In genomic region chr7:65304175-65304574, GRCh38 we compare ENCODE assay signal across 1 cellular context.
TF ChIP-seq lines count a peak whose summit lies in the region.

No MANE protein-coding gene starts in this region.

TF ChIP-seq in K562, 482 proteins besides CTCF, POLR2A, EP300 and RAD21 (continued from another document):
- TF ChIP-seq RAD51 (IDR thresholded peaks at IDR 0.05; ENCODE audit: borderline replicate concordance, low read depth) (no peak), KDM2B (CRISPR knock-in tag; IDR thresholded peaks at IDR 0.05) (no peak), NFXL1 (CRISPR knock-in tag; IDR thresholded peaks at IDR 0.05) (no peak), MAFF (IDR thresholded peaks at IDR 0.05; ENCODE audit: low read length) (peak; percentile 18; the same call in 1 of the 2 replicates), HCFC1 (IDR thresholded peaks at IDR 0.05; ENCODE audit: low read depth, low read length) (no peak), MAFK (IDR thresholded peaks at IDR 0.05; ENCODE audit: low read length) (peak; percentile 35; the same call in 1 of the 2 replicates), C11orf30 (IDR thresholded peaks at IDR 0.05; ENCODE audit: low read depth) (peak; percentile 49; the same call in 1 of the 2 replicates), PPARD (CRISPR knock-in tag; IDR thresholded peaks at IDR 0.05) (no peak), ZNF316 (IDR thresholded peaks at IDR 0.05) (peak; percentile 52), POLR2H (tag; IDR thresholded peaks at IDR 0.05; ENCODE audit: low read depth) (no peak)
- TF ChIP-seq, protein P1, sequence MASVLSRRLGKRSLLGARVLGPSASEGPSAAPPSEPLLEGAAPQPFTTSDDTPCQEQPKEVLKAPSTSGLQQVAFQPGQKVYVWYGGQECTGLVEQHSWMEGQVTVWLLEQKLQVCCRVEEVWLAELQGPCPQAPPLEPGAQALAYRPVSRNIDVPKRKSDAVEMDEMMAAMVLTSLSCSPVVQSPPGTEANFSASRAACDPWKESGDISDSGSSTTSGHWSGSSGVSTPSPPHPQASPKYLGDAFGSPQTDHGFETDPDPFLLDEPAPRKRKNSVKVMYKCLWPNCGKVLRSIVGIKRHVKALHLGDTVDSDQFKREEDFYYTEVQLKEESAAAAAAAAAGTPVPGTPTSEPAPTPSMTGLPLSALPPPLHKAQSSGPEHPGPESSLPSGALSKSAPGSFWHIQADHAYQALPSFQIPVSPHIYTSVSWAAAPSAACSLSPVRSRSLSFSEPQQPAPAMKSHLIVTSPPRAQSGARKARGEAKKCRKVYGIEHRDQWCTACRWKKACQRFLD (CRISPR knock-in tag; IDR thresholded peaks at IDR 0.05), result no peak
- TF ChIP-seq, protein P2, sequence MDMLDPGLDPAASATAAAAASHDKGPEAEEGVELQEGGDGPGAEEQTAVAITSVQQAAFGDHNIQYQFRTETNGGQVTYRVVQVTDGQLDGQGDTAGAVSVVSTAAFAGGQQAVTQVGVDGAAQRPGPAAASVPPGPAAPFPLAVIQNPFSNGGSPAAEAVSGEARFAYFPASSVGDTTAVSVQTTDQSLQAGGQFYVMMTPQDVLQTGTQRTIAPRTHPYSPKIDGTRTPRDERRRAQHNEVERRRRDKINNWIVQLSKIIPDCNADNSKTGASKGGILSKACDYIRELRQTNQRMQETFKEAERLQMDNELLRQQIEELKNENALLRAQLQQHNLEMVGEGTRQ (CRISPR knock-in tag; IDR thresholded peaks at IDR 0.05), result no peak
